13 cellular contexts compared by ENCODE assay signal in genomic region chr3:48151807-48152427, GRCh38. TPM values are rescaled to one million over a fixed set of nuclear protein-coding genes. Genes with fewer than 3 reads are reported as not detected.
DNase-seq lines count a peak whose midpoint lies in the region; ATAC-seq, FAIRE-seq and TF ChIP-seq lines count a peak whose summit lies in the region.
"Had no signal": no experiment of that assay in that cellular context is flagged by ENCODE, and none has a peak within 500 bp of the region (broad histone marks: within the 10 kb centered on the region; RNA-seq: fewer than 3 reads in every experiment).

No MANE protein-coding gene starts in this region.

- in situ Hi-C loops in HepG2 (cut with HindIII; ENCODE audit: extremely low pct_ligation_motif_present, low pct_unique_long_range_greater_than_20kb): loop anchor here (10.0 kb wide), 2 partner anchors 157 to 307 kb away; no protein-coding TSS in a partner anchor

- 32% methylated on average over 7 to 8 of the region's 8 CpGs for WGBS in body of pancreas, 2 donors
- WGBS in HepG2 (ENCODE audit: low lambda C conversion rate): 21% methylated on average over 8 of the region's 8 CpGs
- 20 to 53% (median 37%) methylated on average over 8 of the region's 8 CpGs for WGBS in small intestine, 3 donors

- no peaks in the 10 kb centered on the region for H3K9me3 Mint-ChIP-seq in activated T-helper 2 cell treated with anti-CD3 and anti-CD28 coated beads, Interferon-gamma antibody, Interleukin-2, Interleukin-4, amounts not matched to agents 10 μg/mL and 5 μg/mL and 100 μg/mL, durations not matched to agents 14 hours and 24 hours and 36 hours
- H3K9me3 Mint-ChIP-seq: IgD-negative memory B cell; neural crest cell; stimulated activated naive CD8-positive, alpha-beta T cell treated with anti-CD3 and anti-CD28 coated beads, Interleukin-15, Interleukin-2, amounts not matched to agents 100 ng/mL and 50 ng/mL, for 24 hours; T-helper 2 cell treated with Interferon-gamma antibody and Interleukin-4, amounts not matched to agents 5 μg/mL and 100 μg/mL, for 36 hours had no signal

- BruUV-seq in OCI-LY7 (replicated peaks; lab: Mats Ljungman, UMichigan): no TSS peak
- BruUV-seq in HepG2 (replicated peaks; lab: Mats Ljungman, UMichigan): no TSS peak

- POLR2A ChIA-PET in OCI-LY7 (lab: Charles Lee): no interaction called here
- POLR2A ChIA-PET in HepG2 (lab: Yijun Ruan, JAX): interaction anchor here (0.9 to 2.5 kb wide), 4 partner anchors 64 to 314 kb away, joined by 3 to 13 read pairs (median 6); no protein-coding TSS in a partner anchor

- H3K36me3 ChIP-seq in OCI-LY7 (ENCODE audit: insufficient read depth, low read length): peaks cover 3% of the 10 kb centered on the region
- no peaks in the 10 kb centered on the region for H3K36me3 ChIP-seq in body of pancreas (replicated peaks in 1 of 2; ENCODE audit: insufficient read depth in 1 of 2, low read depth in 2 of 2)
- H3K36me3 ChIP-seq in HepG2 (replicated peaks in 1 of 2; ENCODE audit: control insufficient read depth in 1 of 2, insufficient read depth in 2 of 2, low read length in 2 of 2): no peaks in the 10 kb centered on the region
- no peaks in the 10 kb centered on the region for H3K36me3 ChIP-seq in small intestine (ENCODE audit: control insufficient read depth in 2 of 2, insufficient read depth in 2 of 2, low read length in 2 of 2)

- H3K9me3 ChIP-seq in OCI-LY7 (ENCODE audit: low read length) (no peaks in the 10 kb centered on the region), body of pancreas (no peaks in the 10 kb centered on the region), HepG2 (ENCODE audit: low read length) (no peaks in the 10 kb centered on the region), small intestine (ENCODE audit: control insufficient read depth, low read depth) (no peaks in the 10 kb centered on the region)
- H3K9me3 ChIP-seq: Caco-2 had no signal

- no peak for TF ChIP-seq POLR2A in body of pancreas (IDR thresholded peaks at IDR 0.05)
- TF ChIP-seq POLR2A in HepG2 (IDR thresholded peaks at IDR 0.05; ENCODE audit: insufficient read depth in 1 of 2, low read depth in 2 of 2, low read length in 2 of 2): no peak

- FAIRE-seq in HepG2 (lab: Jason Lieb, UNC) (no peak), small intestine (lab: Jason Lieb, UNC) (no peak), HTR-8/SVneo (lab: Jason Lieb, UNC) (no peak)

- H3K4me1 ChIP-seq in OCI-LY7 (ENCODE audit: insufficient read depth, low read length, poor library complexity, severe bottlenecking) (no peaks in the 10 kb centered on the region), body of pancreas (peaks cover 9% of the 10 kb centered on the region), HepG2 (ENCODE audit: insufficient read depth, low read length) (peaks cover 22% of the 10 kb centered on the region), small intestine (ENCODE audit: control insufficient read depth in 2 of 2, insufficient read depth in 1 of 2, low read depth in 1 of 2, low read length in 1 of 2) (no peaks in the 10 kb centered on the region)
- H3K4me1 ChIP-seq: Caco-2 had no signal

- H3K4me1 Mint-ChIP-seq in activated T-helper 2 cell treated with anti-CD3 and anti-CD28 coated beads, Interferon-gamma antibody, Interleukin-2, Interleukin-4, amounts not matched to agents 10 μg/mL and 5 μg/mL and 100 μg/mL, durations not matched to agents 14 hours and 24 hours and 36 hours (ENCODE audit: low read depth): peaks cover 2% of the 10 kb centered on the region

- H2AFZ ChIP-seq in OCI-LY7 (ENCODE audit: low read length) (no peak overlapping the region), HepG2 (ENCODE audit: low read length) (peak overlapping the region; percentile 31)

- ATAC-seq in body of pancreas: peak; percentile 27
- ATAC-seq in HepG2: peak; percentile 79
- no peak for ATAC-seq in GM19397 (IDR thresholded peaks at IDR 0.05; ENCODE audit: unreplicated experiment)

- H3K4me3 ChIP-seq in OCI-LY7 (ENCODE audit: low read depth, low read length, poor library complexity, severe bottlenecking) (no peak overlapping the region), body of pancreas (no peak overlapping the region), HepG2 (replicated peaks in 1 of 3; ENCODE audit: insufficient read depth in 1 of 3, low read depth in 2 of 3, low read length in 3 of 3) (peak overlapping the region in 2 of 3 experiments; percentile 41 to 59; a peak in 5 of 6 replicates), small intestine (ENCODE audit: low read depth in 1 of 2, low read length in 2 of 2) (no peak overlapping the region)

- H3K27me3 ChIP-seq in body of pancreas: no peaks in the 10 kb centered on the region
- H3K27me3 ChIP-seq in HepG2 (ENCODE audit: control insufficient read depth in 1 of 2, insufficient read depth in 2 of 2, low read length in 2 of 2): no peaks in the 10 kb centered on the region
- H3K27me3 ChIP-seq in small intestine (ENCODE audit: control insufficient read depth in 2 of 2, insufficient read depth in 2 of 2, low read length in 2 of 2): no peaks in the 10 kb centered on the region

- no peak for TF ChIP-seq RAD21 in HepG2 (CRISPR knock-in tag; IDR thresholded peaks at IDR 0.05)

- no peaks in the 10 kb centered on the region for H3K27me3 Mint-ChIP-seq in activated T-helper 2 cell treated with anti-CD3 and anti-CD28 coated beads, Interferon-gamma antibody, Interleukin-2, Interleukin-4, amounts not matched to agents 10 μg/mL and 5 μg/mL and 100 μg/mL, durations not matched to agents 14 hours and 24 hours and 36 hours (ENCODE audit: low read depth)
- H3K27me3 Mint-ChIP-seq: stimulated activated naive CD8-positive, alpha-beta T cell treated with anti-CD3 and anti-CD28 coated beads, Interleukin-15, Interleukin-2, amounts not matched to agents 100 ng/mL and 50 ng/mL, for 24 hours had no signal

- H3K79me2 ChIP-seq in OCI-LY7 (ENCODE audit: insufficient read depth, low read depth, low read length) (no peaks in the 10 kb centered on the region), HepG2 (ENCODE audit: insufficient read depth, low read length) (no peaks in the 10 kb centered on the region)

- H3K9me2 ChIP-seq in OCI-LY7 (ENCODE audit: insufficient read depth, low read length): no peaks in the 10 kb centered on the region

- H4K20me1 ChIP-seq in OCI-LY7 (ENCODE audit: insufficient read depth, low read length) (no peaks in the 10 kb centered on the region), HepG2 (ENCODE audit: insufficient read depth, low read length) (no peaks in the 10 kb centered on the region)

- peak overlapping the region; percentile 33 for H3K9ac ChIP-seq in HepG2 (ENCODE audit: insufficient read depth, low read depth, low read length)

- intact Hi-C loops in OCI-LY7 (cut with micrococcal nuclease; ENCODE audit: unreplicated experiment) (loop anchor here (1.0 to 5.0 kb wide), 4 partner anchors 65 to 630 kb away; no protein-coding TSS in a partner anchor), body of pancreas (cut with DNase I) (loop anchor here (10.0 kb wide), 2 partner anchors 167 to 327 kb away; no protein-coding TSS in a partner anchor), HepG2 (cut with micrococcal nuclease; ENCODE audit: unreplicated experiment) (loop anchor here (1.0 to 5.0 kb wide), 4 partner anchors 65 to 315 kb away; no protein-coding TSS in a partner anchor)
- intact Hi-C loops in activated T-helper 2 cell treated with anti-CD3 and anti-CD28 coated beads, Interferon-gamma antibody, Interleukin-2, Interleukin-4, amounts not matched to agents 10 μg/mL and 5 μg/mL and 100 μg/mL, durations not matched to agents 14 hours and 24 hours and 36 hours (cut with micrococcal nuclease): loop anchor here (5.0 to 10.0 kb wide), 3 partner anchors 67 to 315 kb away; no protein-coding TSS in a partner anchor

- H3K27ac Mint-ChIP-seq in activated T-helper 2 cell treated with anti-CD3 and anti-CD28 coated beads, Interferon-gamma antibody, Interleukin-2, Interleukin-4, amounts not matched to agents 10 μg/mL and 5 μg/mL and 100 μg/mL, durations not matched to agents 14 hours and 24 hours and 36 hours: no peak overlapping the region
- H3K27ac Mint-ChIP-seq: stimulated activated naive CD8-positive, alpha-beta T cell treated with anti-CD3 and anti-CD28 coated beads, Interleukin-15, Interleukin-2, amounts not matched to agents 100 ng/mL and 50 ng/mL, for 24 hours; T-helper 2 cell treated with Interferon-gamma antibody and Interleukin-4, amounts not matched to agents 5 μg/mL and 100 μg/mL, for 36 hours had no signal

- H3K27ac ChIP-seq in OCI-LY7 (ENCODE audit: low read depth, low read length, poor library complexity, severe bottlenecking) (no peak overlapping the region), body of pancreas (peak overlapping the region in 1 of 4 donors; percentile 26), HepG2 (ENCODE audit: extremely low read length, insufficient read depth, low read length) (no peak overlapping the region), small intestine (ENCODE audit: low read depth in 1 of 2, low read length in 1 of 2) (no peak overlapping the region)

- CTCF ChIA-PET in OCI-LY7 (lab: Charles Lee; ENCODE audit: unreplicated experiment): interaction anchor here (0.6 to 1.0 kb wide), 2 partner anchors 162 to 315 kb away, joined by 3 read pairs; no protein-coding TSS in a partner anchor
- CTCF ChIA-PET in HepG2 (lab: Yijun Ruan, JAX; ENCODE audit: low intra/inter-chr PET ratio, low total read pairs): interaction anchor here (1.8 to 1.9 kb wide), 2 partner anchors 162 to 315 kb away, joined by 11 read pairs; no protein-coding TSS in a partner anchor

- TF ChIP-seq CTCF in OCI-LY7 (conservative IDR thresholded peaks at IDR 0.05; ENCODE audit: low read length): peak; percentile 26; the same call in 1 of the 2 replicates
- TF ChIP-seq CTCF in body of pancreas (IDR thresholded peaks at IDR 0.05): no peak
- no peak for TF ChIP-seq CTCF in HepG2 (CRISPR knock-in tag; IDR thresholded peaks at IDR 0.05)

- TF ChIP-seq EP300 in HepG2 (IDR thresholded peaks at IDR 0.05; ENCODE audit: low read depth in 2 of 2, low read length in 2 of 2): no peak
- TF ChIP-seq EP300 in HepG2 (CRISPR knock-in tag; IDR thresholded peaks at IDR 0.05; ENCODE audit: borderline replicate concordance): no peak

- DNase-seq in OCI-LY7 (ENCODE audit: low spot score): no peak
- peak in 2 of 4 donors; percentile 13 to 14 for DNase-seq in body of pancreas
- no peak for DNase-seq in HepG2 (ENCODE audit: low spot score)
- peak; percentile 39 for DNase-seq in small intestine
- DNase-seq in stimulated activated CD4-positive, alpha-beta T cell treated with anti-CD3 and anti-CD28 coated beads, Interleukin-4, amount 100 ng/mL, for 1 hour: no peak
- no peak for DNase-seq in activated T-helper 2 cell treated with anti-CD3 and anti-CD28 coated beads, Interferon-gamma antibody, Interleukin-2, Interleukin-4, amounts not matched to agents 10 μg/mL and 5 μg/mL and 100 μg/mL, durations not matched to agents 14 hours and 24 hours and 36 hours (ENCODE audit: low spot score)
- no peak for DNase-seq in HTR-8/SVneo (ENCODE audit: insufficient read length, low spot score)

- H3K4me2 ChIP-seq in OCI-LY7 (ENCODE audit: low read length): no peak overlapping the region
- H3K4me2 ChIP-seq in HepG2 (ENCODE audit: low read depth, low read length): peak overlapping the region; percentile 82

- no peak overlapping the region for H3K4me3 Mint-ChIP-seq in activated T-helper 2 cell treated with anti-CD3 and anti-CD28 coated beads, Interferon-gamma antibody, Interleukin-2, Interleukin-4, amounts not matched to agents 10 μg/mL and 5 μg/mL and 100 μg/mL, durations not matched to agents 14 hours and 24 hours and 36 hours (ENCODE audit: low read depth)
- H3K4me3 Mint-ChIP-seq: IgD-negative memory B cell; neural crest cell; stimulated activated naive CD8-positive, alpha-beta T cell treated with anti-CD3 and anti-CD28 coated beads, Interleukin-15, Interleukin-2, amounts not matched to agents 100 ng/mL and 50 ng/mL, for 24 hours; T-helper 2 cell treated with Interferon-gamma antibody and Interleukin-4, amounts not matched to agents 5 μg/mL and 100 μg/mL, for 36 hours had no signal

- H3K36me3 Mint-ChIP-seq in activated T-helper 2 cell treated with anti-CD3 and anti-CD28 coated beads, Interferon-gamma antibody, Interleukin-2, Interleukin-4, amounts not matched to agents 10 μg/mL and 5 μg/mL and 100 μg/mL, durations not matched to agents 14 hours and 24 hours and 36 hours (ENCODE audit: low read depth): no peaks in the 10 kb centered on the region

RNA-seq across cellular contexts. Expression of gene CDC25A, which starts 36.3 kb away (rescaled TPM):
- total RNA-seq in OCI-LY7 (2014; rRNA removed; shearing (Covaris generic)): 74.5 and 83.4 TPM in 2 replicates
- 72.9 and 75.4 TPM in 2 replicates for total RNA-seq in OCI-LY7 (2022)
- under 1 TPM in 1 of 2 donors, not detected in 1; 0.33 TPM for total RNA-seq in body of pancreas
- total RNA-seq in HepG2 (2016; rRNA removed; fragmentation: Illumina TruSeq; extraction: Trizol): 45.4 and 54.7 TPM in 2 replicates
- 8.6 and 10.2 TPM in 2 replicates for total RNA-seq in HepG2 (2016; cell fraction: cytosol; rRNA removed; fragmentation: Illumina TruSeq; extraction: Trizol; ENCODE audit: low read depth)
- 44.2 and 51.4 TPM in 2 replicates for total RNA-seq in HepG2 (2016; cell fraction: insoluble cytoplasmic fraction; rRNA removed; fragmentation: Illumina TruSeq; extraction: Trizol)
- 25.6 and 27.4 TPM in 2 replicates for total RNA-seq in HepG2 (2016; cell fraction: membrane; rRNA removed; fragmentation: Illumina TruSeq; extraction: Trizol)
- 26.0 and 31.5 TPM in 2 replicates for total RNA-seq in HepG2 (2016; cell fraction: nucleus; rRNA removed; fragmentation: Illumina TruSeq; extraction: Trizol)
- 6.1 and 7.9 TPM in 2 replicates for polyA plus RNA-seq in HepG2 (2011; rRNA removed)
- polyA plus RNA-seq in HepG2 (2011; cell fraction: cytosol; rRNA removed): 4.7 and 5.4 TPM in 2 replicates
- 3.8 and 5.4 TPM in 2 replicates for polyA plus RNA-seq in HepG2 (2011; cell fraction: nucleus; rRNA removed)
- polyA plus RNA-seq in HepG2 (2012): 5.8 and 9.1 TPM in 2 replicates
- 3.9 and 4.0 TPM in 2 replicates for polyA plus RNA-seq in HepG2 (2016; cell fraction: cytosol; fragmentation: Illumina TruSeq; extraction: Trizol; ENCODE audit: low read depth)
- 40.2 and 42.2 TPM in 2 replicates for polyA plus RNA-seq in HepG2 (2016; cell fraction: insoluble cytoplasmic fraction; fragmentation: Illumina TruSeq; extraction: Trizol; ENCODE audit: low read depth)
- 11.4 and 13.7 TPM in 2 replicates for polyA plus RNA-seq in HepG2 (2016; cell fraction: membrane; fragmentation: Illumina TruSeq; extraction: Trizol; ENCODE audit: low read depth)
- polyA plus RNA-seq in HepG2 (2016; cell fraction: nucleus; fragmentation: Illumina TruSeq; extraction: Trizol; ENCODE audit: insufficient read depth, low read depth): 31.4 and 31.9 TPM in 2 replicates
- polyA minus RNA-seq in HepG2 (2011; rRNA and poly(A)+ RNA removed; ENCODE audit: low replicate concordance): 12.9 and 36.5 TPM in 2 replicates
- 7.1 and 11.8 TPM in 2 replicates for polyA minus RNA-seq in HepG2 (2011; cell fraction: cytosol; rRNA and poly(A)+ RNA removed)
- polyA minus RNA-seq in HepG2 (2011; cell fraction: nucleus; rRNA and poly(A)+ RNA removed): 8.9 and 11.2 TPM in 2 replicates
- 1 to 10 TPM in 2 of 3 donors, under 1 TPM in 1; 0.27 to 5.7 (median 3.6) TPM for polyA plus RNA-seq in small intestine
- total RNA-seq in activated T-helper 2 cell treated with anti-CD3 and anti-CD28 coated beads, Interferon-gamma antibody, Interleukin-2, Interleukin-4, amounts not matched to agents 10 μg/mL and 5 μg/mL and 100 μg/mL, durations not matched to agents 14 hours and 24 hours and 36 hours: 39.1 and 40.5 TPM in 2 replicates
- polyA plus RNA-seq: IgD-negative memory B cell had no signal

Comparison
In these comparisons a context has a peak if more than half of its experiments do, and no peak if none do; other contexts are left out.
1. H3K4me3 ChIP-seq: peak in HepG2 (2 of 3); none in OCI-LY7 (single experiment), body of pancreas (0 of 2) and small intestine (0 of 2).
2. RNA of gene CDC25A, which starts 36.3 kb away (total RNA-seq): 72.9 to 83.4 TPM in OCI-LY7, 8.6 to 54.7 TPM in HepG2 and 39.1 to 40.5 TPM in activated T-helper 2 cell treated with anti-CD3 and anti-CD28 coated beads, Interferon-gamma antibody, Interleukin-2, Interleukin-4, amounts not matched to agents 10 μg/mL and 5 μg/mL and 100 μg/mL, durations not matched to agents 14 hours and 24 hours and 36 hours; 0.33 TPM in body of pancreas; every median in the first group is over 4 times any median in the second.